ENCODE assay signal across 17 cellular contexts in genomic region chr6:2713473-2714358, GRCh38. TPM values are rescaled to one million over a fixed set of nuclear protein-coding genes. Genes with fewer than 3 reads are reported as not detected.
DNase-seq lines count a peak whose midpoint lies in the region; ATAC-seq and TF ChIP-seq lines count a peak whose summit lies in the region.
"Had no signal": no experiment of that assay in that cellular context is flagged by ENCODE, and none has a peak within 500 bp of the region (broad histone marks: within the 10 kb centered on the region; RNA-seq: fewer than 3 reads in every experiment).

No MANE protein-coding gene starts in this region.

- DNase-seq in GM23338 (ENCODE audit: low spot score) = no peak
- no peak for DNase-seq in OCI-LY7 (ENCODE audit: low spot score)
- no peak for DNase-seq in epithelial cell of proximal tubule (ENCODE audit: low read depth)
- DNase-seq in lower lobe of right lung = no peak
- DNase-seq in activated T-cell treated with anti-CD3 and anti-CD28 coated beads for 4 hours = no peak
- DNase-seq in cerebellum (ENCODE audit: low spot score) = no peak
- DNase-seq: activated CD8-positive, alpha-beta T cell treated with anti-CD3 and anti-CD28 coated beads for 36 hours; activated naive CD4-positive, alpha-beta T cell; H9; NCI-H187 treated with DMSO at 0.1 percent for 48 hours; small intestine; T-helper 17 cell; tibial artery had no signal

- no peak overlapping the region for H3K4me3 Mint-ChIP-seq in GM23338
- H3K4me3 Mint-ChIP-seq: activated CD8-positive, alpha-beta T cell treated with anti-CD3 and anti-CD28 coated beads for 36 hours; central memory CD8-positive, alpha-beta T cell; H9; nephron; T-helper 17 cell had no signal

- peaks cover 26% of the 10 kb centered on the region for H3K9me3 Mint-ChIP-seq in GM23338

- H4K20me1 ChIP-seq in GM23338 (replicated peaks; ENCODE audit: insufficient read depth) = no peaks in the 10 kb centered on the region
- H4K20me1 ChIP-seq in OCI-LY7 (ENCODE audit: insufficient read depth, low read length) = no peaks in the 10 kb centered on the region

- peaks cover 10% of the 10 kb centered on the region; the same call in 1 of the 2 replicates for H3K9me3 ChIP-seq in OCI-LY7 (ENCODE audit: low read length)
- H3K9me3 ChIP-seq in skeletal muscle satellite cell (replicated peaks; ENCODE audit: low read length) = peaks cover 2% of the 10 kb centered on the region
- H3K9me3 ChIP-seq in lower lobe of right lung = no peaks in the 10 kb centered on the region
- H3K9me3 ChIP-seq: tibial artery had no signal

- TF ChIP-seq CTCF in GM23338 (conservative IDR thresholded peaks at IDR 0.05; ENCODE audit: low read depth in 2 of 2) = no peak
- 0 out of 2 replicates have a peak, but pooled peaks have one; percentile 11 for TF ChIP-seq CTCF in OCI-LY7 (conservative IDR thresholded peaks at IDR 0.05; ENCODE audit: low read length)
- peak; percentile 37 for TF ChIP-seq CTCF in epithelial cell of proximal tubule (conservative IDR thresholded peaks at IDR 0.05; ENCODE audit: low read depth, low read length)
- no peak for TF ChIP-seq CTCF in lower lobe of right lung (IDR thresholded peaks at IDR 0.05)

- no peaks in the 10 kb centered on the region; the same call in 1 of the 2 replicates for H3K4me1 ChIP-seq in GM23338 (ENCODE audit: insufficient read depth)
- H3K4me1 ChIP-seq in OCI-LY7 (ENCODE audit: insufficient read depth, low read length, poor library complexity, severe bottlenecking) = no peaks in the 10 kb centered on the region
- peaks cover 22% of the 10 kb centered on the region for H3K4me1 ChIP-seq in skeletal muscle satellite cell (ENCODE audit: control insufficient read depth, insufficient read depth, low read length)
- H3K4me1 ChIP-seq in lower lobe of right lung = no peaks in the 10 kb centered on the region
- H3K4me1 ChIP-seq: tibial artery had no signal

- H3K4me3 ChIP-seq in GM23338 (no peak overlapping the region), OCI-LY7 (ENCODE audit: low read depth, low read length, poor library complexity, severe bottlenecking) (no peak overlapping the region), epithelial cell of proximal tubule (ENCODE audit: low read depth, low read length) (no peak overlapping the region), skeletal muscle satellite cell (ENCODE audit: low read length) (peak overlapping the region; percentile 14), lower lobe of right lung (no peak overlapping the region)
- H3K4me3 ChIP-seq: GM12878, tibial artery had no signal

- no peaks in the 10 kb centered on the region for H3F3A ChIP-seq in GM23338 (replicated peaks; ENCODE audit: low read depth)

- no peak for ATAC-seq in GM23338
- ATAC-seq in lower lobe of right lung = no peak
- ATAC-seq: activated CD8-positive, alpha-beta T cell treated with anti-CD3 and anti-CD28 coated beads for 36 hours; GM12878; T-helper 17 cell had no signal

- H3K4me2 ChIP-seq in GM23338 (no peak overlapping the region), OCI-LY7 (ENCODE audit: low read length) (no peak overlapping the region), skeletal muscle satellite cell (ENCODE audit: low read length) (peak overlapping the region; percentile 57)

- H3K27me3 Mint-ChIP-seq in GM23338 (ENCODE audit: insufficient read depth, low read depth, poor library complexity) = no peaks in the 10 kb centered on the region
- H3K27me3 Mint-ChIP-seq: activated CD8-positive, alpha-beta T cell treated with anti-CD3 and anti-CD28 coated beads for 36 hours had no signal

- H3K9me2 ChIP-seq in GM23338 (ENCODE audit: insufficient read depth) (peaks cover 5% of the 10 kb centered on the region), OCI-LY7 (ENCODE audit: insufficient read depth, low read length) (no peaks in the 10 kb centered on the region)

- no peak overlapping the region for H3K9ac ChIP-seq in skeletal muscle satellite cell (ENCODE audit: low read depth, low read length)

- no peak overlapping the region; the same call in 1 of the 2 replicates for H3K27ac Mint-ChIP-seq in GM23338
- H3K27ac Mint-ChIP-seq: activated CD8-positive, alpha-beta T cell treated with anti-CD3 and anti-CD28 coated beads for 36 hours; H9; nephron; T-helper 17 cell had no signal

- POLR2A ChIA-PET in OCI-LY7 (lab: Charles Lee) = no interaction called here

- H3K4me1 Mint-ChIP-seq in GM23338 = peaks cover 9% of the 10 kb centered on the region
- H3K4me1 Mint-ChIP-seq: central memory CD8-positive, alpha-beta T cell; T-helper 17 cell had no signal

- H3K27me3 ChIP-seq in GM23338 (ENCODE audit: insufficient read depth) = no peaks in the 10 kb centered on the region
- H3K27me3 ChIP-seq in skeletal muscle satellite cell (ENCODE audit: control insufficient read depth, insufficient read depth, low read length) = no peaks in the 10 kb centered on the region
- no peaks in the 10 kb centered on the region for H3K27me3 ChIP-seq in lower lobe of right lung (ENCODE audit: low read depth)
- H3K27me3 ChIP-seq: tibial artery had no signal

- H3K79me2 ChIP-seq in GM23338 (replicated peaks; ENCODE audit: insufficient read depth) (no peaks in the 10 kb centered on the region), OCI-LY7 (ENCODE audit: insufficient read depth, low read depth, low read length) (no peaks in the 10 kb centered on the region)

- intact Hi-C loops in OCI-LY7 (cut with micrococcal nuclease; ENCODE audit: unreplicated experiment) = no loop called here
- intact Hi-C loops in lower lobe of right lung (cut with DNase I) = no loop called here

- H3K27ac ChIP-seq in GM23338 (ENCODE audit: low read depth) (no peak overlapping the region), OCI-LY7 (ENCODE audit: low read depth, low read length, poor library complexity, severe bottlenecking) (no peak overlapping the region), lower lobe of right lung (no peak overlapping the region)
- H3K27ac ChIP-seq: tibial artery had no signal

- BruUV-seq in OCI-LY7 (replicated peaks; lab: Mats Ljungman, UMichigan) = no TSS peak

- H3K36me3 ChIP-seq in GM23338 (ENCODE audit: insufficient read depth) (peaks cover 17% of the 10 kb centered on the region), OCI-LY7 (ENCODE audit: insufficient read depth, low read length) (no peaks in the 10 kb centered on the region), skeletal muscle satellite cell (ENCODE audit: insufficient read depth, low read length) (no peaks in the 10 kb centered on the region), lower lobe of right lung (no peaks in the 10 kb centered on the region)
- H3K36me3 ChIP-seq: tibial artery had no signal

- H2AFZ ChIP-seq in GM23338 = peak overlapping the region; percentile 56; the same call in 1 of the 2 replicates
- H2AFZ ChIP-seq in OCI-LY7 (ENCODE audit: low read length) = no peak overlapping the region

- peaks cover 23% of the 10 kb centered on the region for H3K36me3 Mint-ChIP-seq in GM23338 (ENCODE audit: low read depth)

- CTCF ChIA-PET in OCI-LY7 (lab: Charles Lee; ENCODE audit: unreplicated experiment) = no interaction called here

RNA-seq across cellular contexts. Expression of gene MYLK4, which starts 37.0 kb away (rescaled TPM):
- total RNA-seq in GM23338 (2014; rRNA removed; shearing (Covaris generic)) = 0.12 and 0.17 TPM in 2 replicates
- 0.03 TPM in 2 replicates for polyA plus RNA-seq in GM23338 (2016; fragmentation: Nextera tagmentation; extraction: Ambion mirVana)
- 0.13 and 0.16 TPM in 2 replicates for total RNA-seq in OCI-LY7 (2014; rRNA removed; shearing (Covaris generic))
- total RNA-seq in OCI-LY7 (2022) = 0.24 and 0.36 TPM in 2 replicates
- 0.07 and 0.46 TPM in 2 replicates for total RNA-seq in epithelial cell of proximal tubule
- 0.22 and 0.25 TPM in 2 replicates for total RNA-seq in skeletal muscle satellite cell (2012; rRNA removed)
- 0.56 TPM for total RNA-seq in lower lobe of right lung
- total RNA-seq in cerebellum = 0.45 TPM

RNA-seq across cellular contexts. Expression of gene WRNIP1, which starts 51.5 kb away (rescaled TPM):
- total RNA-seq in GM23338 (2014; rRNA removed; shearing (Covaris generic)) = 50.4 and 66.0 TPM in 2 replicates
- 27.6 and 34.8 TPM in 2 replicates for polyA plus RNA-seq in GM23338 (2016; fragmentation: Nextera tagmentation; extraction: Ambion mirVana)
- 38.1 and 54.2 TPM in 2 replicates for total RNA-seq in OCI-LY7 (2014; rRNA removed; shearing (Covaris generic))
- total RNA-seq in OCI-LY7 (2022) = 40.0 and 43.8 TPM in 2 replicates
- total RNA-seq in epithelial cell of proximal tubule = 65.5 and 71.4 TPM in 2 replicates
- total RNA-seq in skeletal muscle satellite cell (2012; rRNA removed) = 24.6 and 34.9 TPM in 2 replicates
- 45.1 TPM for total RNA-seq in lower lobe of right lung
- 32.3 TPM for total RNA-seq in cerebellum

Comparison
In these comparisons a context has a peak if more than half of its experiments do, and no peak if none do; other contexts are left out.
1. CTCF ChIP-seq: peak in OCI-LY7 (single experiment) and epithelial cell of proximal tubule (single experiment); none in GM23338 (0 of 2) and lower lobe of right lung (single experiment).